2 cellular contexts compared by ENCODE assay signal in the genomic region with DNA sequence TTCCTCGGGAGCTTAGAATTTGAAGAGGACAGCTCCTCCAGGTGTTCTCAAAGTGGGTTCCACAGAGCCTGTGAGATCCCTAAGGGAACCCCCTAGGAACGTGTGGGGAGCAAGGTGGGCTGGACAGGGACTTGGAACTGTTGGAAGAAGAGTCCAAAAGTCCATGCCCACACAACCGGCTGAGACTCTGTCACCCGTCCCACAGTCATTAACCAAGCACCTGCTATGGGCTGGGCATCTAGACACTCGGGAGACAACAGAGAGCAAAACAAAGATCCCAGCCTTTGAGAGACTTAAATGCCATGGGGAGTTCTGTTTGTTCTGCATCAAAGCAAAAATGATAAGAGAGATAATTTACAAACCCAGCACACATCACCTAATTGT.
TF ChIP-seq lines count a peak whose summit lies in the region.

No MANE protein-coding gene starts in this region.

TF ChIP-seq in GM23338, 12 proteins besides CTCF, POLR2A, EP300 and RAD21:
- TF ChIP-seq, protein P1, sequence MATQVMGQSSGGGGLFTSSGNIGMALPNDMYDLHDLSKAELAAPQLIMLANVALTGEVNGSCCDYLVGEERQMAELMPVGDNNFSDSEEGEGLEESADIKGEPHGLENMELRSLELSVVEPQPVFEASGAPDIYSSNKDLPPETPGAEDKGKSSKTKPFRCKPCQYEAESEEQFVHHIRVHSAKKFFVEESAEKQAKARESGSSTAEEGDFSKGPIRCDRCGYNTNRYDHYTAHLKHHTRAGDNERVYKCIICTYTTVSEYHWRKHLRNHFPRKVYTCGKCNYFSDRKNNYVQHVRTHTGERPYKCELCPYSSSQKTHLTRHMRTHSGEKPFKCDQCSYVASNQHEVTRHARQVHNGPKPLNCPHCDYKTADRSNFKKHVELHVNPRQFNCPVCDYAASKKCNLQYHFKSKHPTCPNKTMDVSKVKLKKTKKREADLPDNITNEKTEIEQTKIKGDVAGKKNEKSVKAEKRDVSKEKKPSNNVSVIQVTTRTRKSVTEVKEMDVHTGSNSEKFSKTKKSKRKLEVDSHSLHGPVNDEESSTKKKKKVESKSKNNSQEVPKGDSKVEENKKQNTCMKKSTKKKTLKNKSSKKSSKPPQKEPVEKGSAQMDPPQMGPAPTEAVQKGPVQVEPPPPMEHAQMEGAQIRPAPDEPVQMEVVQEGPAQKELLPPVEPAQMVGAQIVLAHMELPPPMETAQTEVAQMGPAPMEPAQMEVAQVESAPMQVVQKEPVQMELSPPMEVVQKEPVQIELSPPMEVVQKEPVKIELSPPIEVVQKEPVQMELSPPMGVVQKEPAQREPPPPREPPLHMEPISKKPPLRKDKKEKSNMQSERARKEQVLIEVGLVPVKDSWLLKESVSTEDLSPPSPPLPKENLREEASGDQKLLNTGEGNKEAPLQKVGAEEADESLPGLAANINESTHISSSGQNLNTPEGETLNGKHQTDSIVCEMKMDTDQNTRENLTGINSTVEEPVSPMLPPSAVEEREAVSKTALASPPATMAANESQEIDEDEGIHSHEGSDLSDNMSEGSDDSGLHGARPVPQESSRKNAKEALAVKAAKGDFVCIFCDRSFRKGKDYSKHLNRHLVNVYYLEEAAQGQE (IDR thresholded peaks at IDR 0.05; ENCODE audit: unreplicated experiment), result peak; percentile 19
- TF ChIP-seq ZNF114 (CRISPR knock-in tag; IDR thresholded peaks at IDR 0.05) (no peak), EZH2phosphoT487 (IDR thresholded peaks at IDR 0.05; ENCODE audit: unreplicated experiment) (no peak)

TF ChIP-seq in WTC11, 78 proteins besides CTCF, POLR2A, EP300 and RAD21:
- no peak for TF ChIP-seq ZBTB21 (CRISPR knock-in tag; IDR thresholded peaks at IDR 0.05; ENCODE audit: borderline replicate concordance)
- TF ChIP-seq, protein P2, sequence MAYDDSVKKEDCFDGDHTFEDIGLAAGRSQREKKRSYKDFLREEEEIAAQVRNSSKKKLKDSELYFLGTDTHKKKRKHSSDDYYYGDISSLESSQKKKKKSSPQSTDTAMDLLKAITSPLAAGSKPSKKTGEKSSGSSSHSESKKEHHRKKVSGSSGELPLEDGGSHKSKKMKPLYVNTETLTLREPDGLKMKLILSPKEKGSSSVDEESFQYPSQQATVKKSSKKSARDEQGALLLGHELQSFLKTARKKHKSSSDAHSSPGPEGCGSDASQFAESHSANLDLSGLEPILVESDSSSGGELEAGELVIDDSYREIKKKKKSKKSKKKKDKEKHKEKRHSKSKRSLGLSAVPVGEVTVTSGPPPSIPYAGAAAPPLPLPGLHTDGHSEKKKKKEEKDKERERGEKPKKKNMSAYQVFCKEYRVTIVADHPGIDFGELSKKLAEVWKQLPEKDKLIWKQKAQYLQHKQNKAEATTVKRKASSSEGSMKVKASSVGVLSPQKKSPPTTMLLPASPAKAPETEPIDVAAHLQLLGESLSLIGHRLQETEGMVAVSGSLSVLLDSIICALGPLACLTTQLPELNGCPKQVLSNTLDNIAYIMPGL (CRISPR knock-in tag; IDR thresholded peaks at IDR 0.05), result 0 out of 2 replicates have a peak, but pooled peaks have one; percentile 11
